ENCODE assay signal across 26 cellular contexts in genomic region chr16:20181949-20182348, GRCh38.
"Had no signal": no experiment of that assay in that cellular context is flagged by ENCODE, and none has a peak within 500 bp of the region (broad histone marks: within the 10 kb centered on the region; RNA-seq: fewer than 3 reads in every experiment).

No MANE protein-coding gene starts in this region.

- H3K4me3 ChIP-seq: colonic mucosa, coronary artery, dorsolateral prefrontal cortex, esophagus muscularis mucosa, esophagus squamous epithelium, gastrocnemius medialis, gastroesophageal sphincter, heart left ventricle, heart right ventricle had no signal

- H3K27ac ChIP-seq: colonic mucosa, coronary artery, dorsolateral prefrontal cortex, epithelial cell of prostate, esophagus muscularis mucosa, esophagus squamous epithelium, foreskin keratinocyte, gastrocnemius medialis, gastroesophageal sphincter, heart left ventricle, heart right ventricle had no signal

- FAIRE-seq: colon, endometrium, endothelial cell of umbilical vein, frontal cortex had no signal

- H3K4me1 ChIP-seq: colonic mucosa, esophagus muscularis mucosa, esophagus squamous epithelium, foreskin keratinocyte, gastrocnemius medialis, gastroesophageal sphincter, heart left ventricle, heart right ventricle had no signal

- H3K27me3 ChIP-seq: colonic mucosa, foreskin keratinocyte, gastrocnemius medialis had no signal

- H3K36me3 ChIP-seq: colonic mucosa, esophagus muscularis mucosa, esophagus squamous epithelium, gastrocnemius medialis, gastroesophageal sphincter, heart left ventricle, heart right ventricle had no signal

- DNase-seq: colonic mucosa; cortex of kidney; dermis blood vessel endothelial cell; dorsolateral prefrontal cortex; effector CD4-positive, alpha-beta T cell; effector CD8-positive, alpha-beta T cell; effector memory CD4-positive, alpha-beta T cell; effector memory CD8-positive, alpha-beta T cell; endodermal cell; erythroblast; esophagus squamous epithelium; foreskin fibroblast; foreskin keratinocyte; gastrocnemius medialis; glutamatergic neuron; heart left ventricle; heart right ventricle had no signal

- ATAC-seq: effector memory CD8-positive, alpha-beta T cell; esophagus mucosa; foreskin keratinocyte; gastrocnemius medialis; gastroesophageal sphincter; heart left ventricle; heart right ventricle had no signal

- H3K9me3 ChIP-seq: colonic mucosa, esophagus muscularis mucosa, esophagus squamous epithelium, gastrocnemius medialis, heart left ventricle, heart right ventricle had no signal
